9 cellular contexts compared by ENCODE assay signal in genomic region chr11:126140932-126141291, GRCh38.
A peak's percentile ranks its signal among the peaks of the same experiment; 100 is the strongest.
DNase-seq lines count a peak whose midpoint lies in the region; ATAC-seq and TF ChIP-seq lines count a peak whose summit lies in the region.
"Had no signal": no experiment of that assay in that cellular context is flagged by ENCODE, and none has a peak within 500 bp of the region (broad histone marks: within the 10 kb centered on the region; RNA-seq: fewer than 3 reads in every experiment).

No MANE protein-coding gene starts in this region.

- TF ChIP-seq CTCF in VCaP (conservative IDR thresholded peaks at IDR 0.05) (no peak), transverse colon (IDR thresholded peaks at IDR 0.05) (no peak)

- H3K4me1 ChIP-seq in transverse colon, result peaks cover 7 to 45% (median 18%) of the 10 kb centered on the region in 4 donors

- H3K27ac ChIP-seq in VCaP (peak overlapping the region; percentile 86), transverse colon (peak overlapping the region; percentile 25 to 82 (median 75))

- ATAC-seq in GM18519 (IDR thresholded peaks at IDR 0.05; ENCODE audit: low FRiP score, unreplicated experiment) (no peak), HG03097 (IDR thresholded peaks at IDR 0.05; ENCODE audit: low FRiP score, unreplicated experiment) (no peak), HG02884 (IDR thresholded peaks at IDR 0.05; ENCODE audit: unreplicated experiment) (no peak)

- H3K36me3 ChIP-seq in transverse colon, result no peaks in the 10 kb centered on the region

- WGBS in transverse colon (ENCODE audit: low coverage in 1 of 2), 2 donors, result 0 to 28% methylated on average over 3 to 7 of the region's 7 CpGs

- no peak for TF ChIP-seq POLR2A in transverse colon (IDR thresholded peaks at IDR 0.05)

- TF ChIP-seq EP300 in transverse colon (IDR thresholded peaks at IDR 0.05; ENCODE audit: low read depth), result no peak

- no peaks in the 10 kb centered on the region for H3K27me3 ChIP-seq in transverse colon

- intact Hi-C loops in transverse colon (cut with DNase I; ENCODE audit: low total_unique reads), result loop anchor here (10.0 kb wide), 1 partner anchor 76 kb away; the partner anchor contains the start of gene CDON

- no peaks in the 10 kb centered on the region for H3K9me3 ChIP-seq in transverse colon

- in situ Hi-C loops in transverse colon (cut with MboI; ENCODE audit: low pct_ligation_motif_present in 1 of 4, low pct_unique_long_range_greater_than_20kb in 1 of 4, low sequenced_read_pairs in 3 of 4), result no loop called here

- H3K4me3 ChIP-seq in transverse colon, result no peak overlapping the region

- DNase-seq in NCI-H1417 (lab: John Stamatoyannopoulos, UW) (peak; percentile 42 to 80 (median 73)), NCI-H1417 treated with DMSO at 0.1 percent for 48 hours (lab: John Stamatoyannopoulos, UW) (no peak), kidney tubule cell (ENCODE audit: low spot score) (peak; percentile 53), transverse colon (peak; percentile 57)
- DNase-seq: stimulated activated CD4-positive, alpha-beta T cell treated with anti-CD3 and anti-CD28 coated beads, Interleukin-1b, Interleukin-23, amount 100 ng/mL, for 48 hours had no signal
